9 cellular contexts compared by ENCODE assay signal in the genomic region with DNA sequence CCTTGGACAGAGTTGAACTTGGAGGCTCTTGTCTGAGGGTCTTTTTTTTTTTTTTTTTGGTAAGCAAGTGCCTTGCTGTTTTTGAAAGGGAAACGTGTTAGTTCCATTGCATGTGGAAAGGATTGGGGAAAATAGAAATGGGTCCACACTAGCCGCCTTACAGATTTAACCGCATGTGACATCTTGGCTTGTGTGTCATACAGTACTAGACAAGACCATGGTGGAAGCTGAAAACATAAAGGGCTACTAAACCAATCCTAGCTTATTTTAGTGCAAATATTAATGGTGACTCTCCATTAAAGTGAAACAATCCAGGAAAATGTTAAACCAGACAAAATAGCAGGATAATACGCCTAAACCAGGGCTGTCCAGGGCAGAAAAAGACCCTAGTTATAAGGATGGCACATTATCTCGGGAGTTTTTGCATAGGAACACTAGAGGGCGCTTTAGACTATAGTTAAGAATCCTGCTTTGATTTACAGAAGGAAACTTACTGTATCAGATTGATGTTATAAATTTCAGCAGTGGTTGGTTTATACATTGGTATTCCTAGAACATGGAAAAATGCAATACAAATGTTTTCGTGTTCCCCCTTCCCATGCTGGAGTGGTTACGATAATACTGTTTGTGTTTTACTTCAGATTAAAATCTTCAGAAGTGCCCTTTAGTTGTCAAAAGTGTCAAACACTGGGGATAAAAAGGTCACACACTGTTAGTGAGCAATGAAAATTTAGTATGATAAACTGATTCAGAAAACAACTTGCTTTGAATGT. TPM values are rescaled to one million over a fixed set of nuclear protein-coding genes. Genes with fewer than 3 reads are reported as not detected.
DNase-seq lines count a peak whose midpoint lies in the region; ATAC-seq, FAIRE-seq and TF ChIP-seq lines count a peak whose summit lies in the region.
"Had no signal": no experiment of that assay in that cellular context is flagged by ENCODE, and none has a peak within 500 bp of the region (broad histone marks: within the 10 kb centered on the region; RNA-seq: fewer than 3 reads in every experiment).

No MANE protein-coding gene starts in this region.

- TF ChIP-seq RAD21 in HepG2 (CRISPR knock-in tag; IDR thresholded peaks at IDR 0.05) = peak; percentile 82

- H3K27ac Mint-ChIP-seq in CD8-positive, alpha-beta T cell = no peak overlapping the region
- H3K27ac Mint-ChIP-seq: IgD-negative memory B cell had no signal

- ATAC-seq in CD8-positive, alpha-beta T cell = no peak
- ATAC-seq in GM18909 (IDR thresholded peaks at IDR 0.05; ENCODE audit: poor library complexity, unreplicated experiment) (peak; percentile 72), HepG2 (peak; percentile 90)

- no peaks in the 10 kb centered on the region for H3K27me3 ChIP-seq in CD8-positive, alpha-beta T cell (ENCODE audit: insufficient read depth, low read length)
- no peaks in the 10 kb centered on the region for H3K27me3 ChIP-seq in OCI-LY3 (ENCODE audit: low read depth, low read length)
- no peaks in the 10 kb centered on the region for H3K27me3 ChIP-seq in HepG2 (ENCODE audit: control insufficient read depth in 1 of 2, insufficient read depth in 2 of 2, low read length in 2 of 2)

- intact Hi-C loops in CD8-positive, alpha-beta T cell (cut with DNase I, micrococcal nuclease) = loop anchor here (1.0 to 10.0 kb wide), 6 partner anchors 59 to 1803 kb away; no protein-coding TSS in a partner anchor
- intact Hi-C loops in HepG2 (cut with micrococcal nuclease; ENCODE audit: unreplicated experiment) = loop anchor here (1.0 to 2.0 kb wide), 3 partner anchors 63 to 1167 kb away; a partner anchor contains a TSS

- WGBS in HepG2 (ENCODE audit: low lambda C conversion rate) = 11% methylated on average over 8 of the region's 8 CpGs

- H3K79me2 ChIP-seq in OCI-LY3 (ENCODE audit: low read length) = 0 out of 2 replicates have a peak, but pooled peaks cover 3% of the 10 kb centered on the region
- no peaks in the 10 kb centered on the region for H3K79me2 ChIP-seq in HepG2 (ENCODE audit: insufficient read depth, low read length)

- H3K36me3 Mint-ChIP-seq in CD8-positive, alpha-beta T cell = no peaks in the 10 kb centered on the region
- H3K36me3 Mint-ChIP-seq: IgD-negative memory B cell had no signal

- peak in 1 of 7 experiments; percentile 13 for DNase-seq in CD8-positive, alpha-beta T cell
- DNase-seq in Jurkat, Clone E6-1 (ENCODE audit: low read depth, low spot score) = peak; percentile 30
- DNase-seq in choroid plexus epithelial cell (ENCODE audit: low read depth) (peak; percentile 73), HepG2 (ENCODE audit: low spot score) (peak; percentile 54), HK-2 (ENCODE audit: unreplicated experiment) (no peak), activated T-cell treated with anti-CD3 and anti-CD28 coated beads for 4 hours (no peak)

- in situ Hi-C loops in HepG2 (cut with HindIII; ENCODE audit: extremely low pct_ligation_motif_present, low pct_unique_long_range_greater_than_20kb) = loop anchor here (25.0 kb wide), 1 partner anchor 1162 kb away; no protein-coding TSS in a partner anchor

- no peak overlapping the region for H3K4me3 Mint-ChIP-seq in CD8-positive, alpha-beta T cell
- H3K4me3 Mint-ChIP-seq: IgD-negative memory B cell had no signal

- H4K20me1 ChIP-seq in OCI-LY3 (ENCODE audit: insufficient read depth, low read length) = no peaks in the 10 kb centered on the region
- no peaks in the 10 kb centered on the region for H4K20me1 ChIP-seq in HepG2 (ENCODE audit: insufficient read depth, low read length)

- H3K4me3 ChIP-seq in CD8-positive, alpha-beta T cell (ENCODE audit: low read depth, low read length) = no peak overlapping the region
- H3K4me3 ChIP-seq in Jurkat, Clone E6-1 (ENCODE audit: low read length) = no peak overlapping the region
- H3K4me3 ChIP-seq in OCI-LY3 (ENCODE audit: low read length) (peak overlapping the region; percentile 16; the same call in 1 of the 2 replicates), choroid plexus epithelial cell (ENCODE audit: low read depth, low read length) (no peak overlapping the region), HepG2 (replicated peaks in 1 of 3; ENCODE audit: insufficient read depth in 1 of 3, low read depth in 2 of 3, low read length in 3 of 3) (no peak overlapping the region)

- TF ChIP-seq POLR2A in HepG2 (IDR thresholded peaks at IDR 0.05; ENCODE audit: insufficient read depth in 1 of 2, low read depth in 2 of 2, low read length in 2 of 2) = no peak

- H3K9ac ChIP-seq in OCI-LY3 (ENCODE audit: low read length) (peak overlapping the region; percentile 30; the same call in 1 of the 2 replicates), HepG2 (ENCODE audit: insufficient read depth, low read depth, low read length) (no peak overlapping the region)

- no peaks in the 10 kb centered on the region for H3K9me3 Mint-ChIP-seq in CD8-positive, alpha-beta T cell
- H3K9me3 Mint-ChIP-seq: IgD-negative memory B cell had no signal

- H3K27ac ChIP-seq in CD8-positive, alpha-beta T cell (ENCODE audit: low read depth, low read length) = no peak overlapping the region
- H3K27ac ChIP-seq in OCI-LY3 (ENCODE audit: low read length) = peak overlapping the region; percentile 100
- no peak overlapping the region for H3K27ac ChIP-seq in HepG2 (ENCODE audit: extremely low read length, insufficient read depth, low read length)

- FAIRE-seq in HepG2 (lab: Jason Lieb, UNC) = peak; percentile 80

- H2AFZ ChIP-seq in OCI-LY3 (ENCODE audit: low read depth, low read length) = no peak overlapping the region; the same call in 1 of the 2 replicates
- no peak overlapping the region for H2AFZ ChIP-seq in HepG2 (ENCODE audit: low read length)

- H3K4me1 Mint-ChIP-seq in CD8-positive, alpha-beta T cell (ENCODE audit: low read depth) = no peaks in the 10 kb centered on the region

- no peak for TF ChIP-seq EP300 in HepG2 (IDR thresholded peaks at IDR 0.05; ENCODE audit: low read depth in 2 of 2, low read length in 2 of 2)
- TF ChIP-seq EP300 in HepG2 (CRISPR knock-in tag; IDR thresholded peaks at IDR 0.05; ENCODE audit: borderline replicate concordance) = no peak

- CTCF ChIA-PET in CD8-positive, alpha-beta T cell (lab: Charles Lee) = interaction anchor here (0.6 to 10.3 kb wide), 17 partner anchors 10 to 187 kb away, joined by 3 to 193 read pairs (median 4); no protein-coding TSS in a partner anchor
- CTCF ChIA-PET in HepG2 (lab: Yijun Ruan, JAX; ENCODE audit: low intra/inter-chr PET ratio, low total read pairs) = interaction anchor here (5.1 kb wide), 1 partner anchor 180 kb away, joined by 140 read pairs; no protein-coding TSS in a partner anchor

- POLR2A ChIA-PET in CD8-positive, alpha-beta T cell (lab: Charles Lee) = interaction anchor here (1.0 kb wide), 1 partner anchor 29 kb away, joined by 3 read pairs; no protein-coding TSS in a partner anchor
- POLR2A ChIA-PET in HepG2 (lab: Yijun Ruan, JAX) = no interaction called here

- H3K27me3 Mint-ChIP-seq in CD8-positive, alpha-beta T cell (ENCODE audit: low read depth) = peaks cover 2% of the 10 kb centered on the region

- H3K9me3 ChIP-seq in CD8-positive, alpha-beta T cell (ENCODE audit: low read length) = no peaks in the 10 kb centered on the region
- H3K9me3 ChIP-seq in OCI-LY3 (ENCODE audit: insufficient read depth, low read length) (no peaks in the 10 kb centered on the region), HepG2 (ENCODE audit: low read length) (no peaks in the 10 kb centered on the region)

- BruUV-seq in HepG2 (replicated peaks; lab: Mats Ljungman, UMichigan) = no TSS peak

- no peaks in the 10 kb centered on the region for H3K36me3 ChIP-seq in CD8-positive, alpha-beta T cell (ENCODE audit: insufficient read depth, low read length)
- H3K36me3 ChIP-seq in OCI-LY3 (replicated peaks; ENCODE audit: low read depth, low read length) (no peaks in the 10 kb centered on the region), HepG2 (replicated peaks in 1 of 2; ENCODE audit: control insufficient read depth in 1 of 2, insufficient read depth in 2 of 2, low read length in 2 of 2) (no peaks in the 10 kb centered on the region)

- peak; percentile 91 for TF ChIP-seq CTCF in CD8-positive, alpha-beta T cell (IDR thresholded peaks at IDR 0.05)
- TF ChIP-seq CTCF in OCI-LY3 (IDR thresholded peaks at IDR 0.05; ENCODE audit: low read depth, low read length) = peak; percentile 75
- TF ChIP-seq CTCF in choroid plexus epithelial cell (conservative IDR thresholded peaks at IDR 0.05; ENCODE audit: low read depth, low read length) = peak; percentile 70
- TF ChIP-seq CTCF in HepG2 (CRISPR knock-in tag; IDR thresholded peaks at IDR 0.05) = peak; percentile 83

- no peaks in the 10 kb centered on the region for H3K4me1 ChIP-seq in CD8-positive, alpha-beta T cell (ENCODE audit: insufficient read depth, low read length)
- peaks cover 64% of the 10 kb centered on the region for H3K4me1 ChIP-seq in OCI-LY3 (ENCODE audit: low read length)
- no peaks in the 10 kb centered on the region for H3K4me1 ChIP-seq in HepG2 (ENCODE audit: insufficient read depth, low read length)

- peak overlapping the region; percentile 40 for H3K4me2 ChIP-seq in OCI-LY3 (ENCODE audit: low read length)
- H3K4me2 ChIP-seq in HepG2 (ENCODE audit: low read depth, low read length) = no peak overlapping the region

RNA-seq across cellular contexts. Expression of a gene that starts 59.8 kb away (rescaled TPM):
- total RNA-seq in CD8-positive, alpha-beta T cell = 10 to 100 TPM; 39.5 to 47.5 TPM
- polyA plus RNA-seq in Jurkat, Clone E6-1 (2012; ENCODE audit: insufficient read depth, insufficient read length) = 152 TPM
- total RNA-seq in HepG2 (2016; rRNA removed; fragmentation: Illumina TruSeq; extraction: Trizol) = 276 and 337 TPM in 2 replicates
- total RNA-seq in HepG2 (2016; cell fraction: cytosol; rRNA removed; fragmentation: Illumina TruSeq; extraction: Trizol; ENCODE audit: low read depth) = 68.9 and 76.9 TPM in 2 replicates
- 276 and 351 TPM in 2 replicates for total RNA-seq in HepG2 (2016; cell fraction: insoluble cytoplasmic fraction; rRNA removed; fragmentation: Illumina TruSeq; extraction: Trizol)
- 124 and 136 TPM in 2 replicates for total RNA-seq in HepG2 (2016; cell fraction: membrane; rRNA removed; fragmentation: Illumina TruSeq; extraction: Trizol)
- 126 and 142 TPM in 2 replicates for total RNA-seq in HepG2 (2016; cell fraction: nucleus; rRNA removed; fragmentation: Illumina TruSeq; extraction: Trizol)
- polyA plus RNA-seq in HepG2 (2011; rRNA removed) = 31.1 and 53.2 TPM in 2 replicates
- 20.2 and 27.2 TPM in 2 replicates for polyA plus RNA-seq in HepG2 (2011; cell fraction: cytosol; rRNA removed)
- polyA plus RNA-seq in HepG2 (2011; cell fraction: nucleus; rRNA removed) = 13.2 and 13.8 TPM in 2 replicates
- polyA plus RNA-seq in HepG2 (2012) = 72.9 and 102 TPM in 2 replicates
- polyA plus RNA-seq in HepG2 (2016; cell fraction: cytosol; fragmentation: Illumina TruSeq; extraction: Trizol; ENCODE audit: low read depth) = 25.0 and 25.1 TPM in 2 replicates
- 324 and 341 TPM in 2 replicates for polyA plus RNA-seq in HepG2 (2016; cell fraction: insoluble cytoplasmic fraction; fragmentation: Illumina TruSeq; extraction: Trizol; ENCODE audit: low read depth)
- 76.9 and 85.9 TPM in 2 replicates for polyA plus RNA-seq in HepG2 (2016; cell fraction: membrane; fragmentation: Illumina TruSeq; extraction: Trizol; ENCODE audit: low read depth)
- 161 and 166 TPM in 2 replicates for polyA plus RNA-seq in HepG2 (2016; cell fraction: nucleus; fragmentation: Illumina TruSeq; extraction: Trizol; ENCODE audit: insufficient read depth, low read depth)
- 11.9 and 13.7 TPM in 2 replicates for polyA minus RNA-seq in HepG2 (2011; rRNA and poly(A)+ RNA removed; ENCODE audit: low replicate concordance)
- 47.9 and 59.4 TPM in 2 replicates for polyA minus RNA-seq in HepG2 (2011; cell fraction: cytosol; rRNA and poly(A)+ RNA removed)
- polyA minus RNA-seq in HepG2 (2011; cell fraction: nucleus; rRNA and poly(A)+ RNA removed) = 43.8 and 51.2 TPM in 2 replicates

Comparison
In these comparisons a context has a peak if more than half of its experiments do, and no peak if none do; other contexts are left out.
1. DNase-seq: peak in Jurkat, Clone E6-1 (single experiment), choroid plexus epithelial cell (single experiment) and HepG2 (single experiment); none in HK-2 (single experiment) and activated T-cell treated with anti-CD3 and anti-CD28 coated beads for 4 hours (single experiment).
2. Peak in every context shown above with its lines, with median percentiles within 50 percentile points of each other: CTCF ChIP-seq.